In genomic region chr3:122760457-122761271, GRCh38 we compare ENCODE assay signal across 1 cellular context.
TF ChIP-seq lines count a peak whose summit lies in the region.

No MANE protein-coding gene starts in this region.

TF ChIP-seq in HEK293, 187 proteins besides CTCF, POLR2A, EP300 and RAD21 (continued from another document):
- TF ChIP-seq, protein P1, sequence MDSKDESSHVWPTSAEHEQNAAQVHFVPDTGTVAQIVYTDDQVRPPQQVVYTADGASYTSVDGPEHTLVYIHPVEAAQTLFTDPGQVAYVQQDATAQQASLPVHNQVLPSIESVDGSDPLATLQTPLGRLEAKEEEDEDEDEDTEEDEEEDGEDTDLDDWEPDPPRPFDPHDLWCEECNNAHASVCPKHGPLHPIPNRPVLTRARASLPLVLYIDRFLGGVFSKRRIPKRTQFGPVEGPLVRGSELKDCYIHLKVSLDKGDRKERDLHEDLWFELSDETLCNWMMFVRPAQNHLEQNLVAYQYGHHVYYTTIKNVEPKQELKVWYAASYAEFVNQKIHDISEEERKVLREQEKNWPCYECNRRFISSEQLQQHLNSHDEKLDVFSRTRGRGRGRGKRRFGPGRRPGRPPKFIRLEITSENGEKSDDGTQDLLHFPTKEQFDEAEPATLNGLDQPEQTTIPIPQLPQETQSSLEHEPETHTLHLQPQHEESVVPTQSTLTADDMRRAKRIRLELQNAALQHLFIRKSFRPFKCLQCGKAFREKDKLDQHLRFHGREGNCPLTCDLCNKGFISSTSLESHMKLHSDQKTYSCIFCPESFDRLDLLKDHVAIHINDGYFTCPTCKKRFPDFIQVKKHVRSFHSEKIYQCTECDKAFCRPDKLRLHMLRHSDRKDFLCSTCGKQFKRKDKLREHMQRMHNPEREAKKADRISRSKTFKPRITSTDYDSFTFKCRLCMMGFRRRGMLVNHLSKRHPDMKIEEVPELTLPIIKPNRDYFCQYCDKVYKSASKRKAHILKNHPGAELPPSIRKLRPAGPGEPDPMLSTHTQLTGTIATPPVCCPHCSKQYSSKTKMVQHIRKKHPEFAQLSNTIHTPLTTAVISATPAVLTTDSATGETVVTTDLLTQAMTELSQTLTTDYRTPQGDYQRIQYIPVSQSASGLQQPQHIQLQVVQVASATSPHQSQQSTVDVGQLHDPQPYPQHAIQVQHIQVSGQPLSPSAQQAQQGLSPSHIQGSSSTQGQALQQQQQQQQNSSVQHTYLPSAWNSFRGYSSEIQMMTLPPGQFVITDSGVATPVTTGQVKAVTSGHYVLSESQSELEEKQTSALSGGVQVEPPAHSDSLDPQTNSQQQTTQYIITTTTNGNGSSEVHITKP (tag by site-specific recombination; IDR thresholded peaks at IDR 0.05) = peak; percentile 71
- no peak for TF ChIP-seq RBAK (tag by site-specific recombination; IDR thresholded peaks at IDR 0.05)
